Comparison of ENCODE assay signal across 22 cellular contexts in the genomic region with DNA sequence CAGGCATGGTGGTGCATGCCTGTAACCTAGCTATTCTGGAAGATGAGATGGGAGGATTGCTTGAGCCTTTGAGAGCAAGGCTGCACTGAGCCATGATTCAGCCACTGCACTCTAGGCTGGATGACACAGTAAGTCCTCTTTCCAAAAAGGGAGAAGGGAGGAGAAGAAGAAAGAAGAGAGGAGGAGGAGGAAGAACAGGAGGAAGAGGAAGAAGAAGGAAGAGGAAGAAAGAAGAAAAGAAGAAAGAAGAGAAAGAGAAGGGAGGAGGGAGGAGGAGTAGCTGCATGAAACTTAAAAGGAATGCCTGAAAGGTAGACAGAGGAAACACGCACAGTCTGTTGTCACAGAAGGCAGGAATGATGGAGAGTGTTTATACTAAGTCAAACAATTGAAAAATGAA.
"Had no signal": no experiment of that assay in that cellular context is flagged by ENCODE, and none has a peak within 500 bp of the region (broad histone marks: within the 10 kb centered on the region; RNA-seq: fewer than 3 reads in every experiment).

No MANE protein-coding gene starts in this region.

- ATAC-seq: left colon; left ventricle myocardium superior; stimulated activated naive B cell treated with anti-CD40 and anti-IgM and Interleukin-4, amounts not matched to agents 10 μg/mL and 1 μg/mL and 100 μg/mL, for 72 hours; stimulated activated naive CD8-positive, alpha-beta T cell treated with anti-CD3 and anti-CD28 coated beads, Interleukin-15, amount 100 ng/mL, for 72 hours had no signal

- H3K27me3 ChIP-seq: dorsolateral prefrontal cortex, hepatocyte, ovary, right atrium auricular region, sigmoid colon, testis, tibial nerve had no signal

- DNase-seq: cortex of kidney; dorsolateral prefrontal cortex; effector CD8-positive, alpha-beta T cell; foreskin melanocyte; head of caudate nucleus; left colon; left ventricle myocardium superior; mesenchymal stem cell; midbrain; nucleus accumbens; ovary; sigmoid colon; stimulated activated CD4-positive, alpha-beta T cell treated with anti-CD3 and anti-CD28 coated beads, Interleukin-2, amount 100 ng/mL, for 24 hours; stimulated activated CD4-positive, alpha-beta T cell treated with anti-CD3 and anti-CD28 coated beads, Interleukin-4, amount 100 ng/mL, for 4 hours; stimulated activated naive B cell treated with anti-CD40 and anti-IgM and Interleukin-4, amounts not matched to agents 10 μg/mL and 1 μg/mL and 100 μg/mL, for 72 hours; stimulated activated naive CD8-positive, alpha-beta T cell treated with anti-CD3 and anti-CD28 coated beads, Interleukin-15, amount 100 ng/mL, for 72 hours; testis had no signal

- H3K9me3 ChIP-seq: ovary, right atrium auricular region, sigmoid colon, testis, tibial nerve had no signal

- H3K27ac ChIP-seq: dorsolateral prefrontal cortex, hepatocyte, ovary, right atrium auricular region, sigmoid colon, skin epidermis, testis, tibial nerve had no signal

- H3K36me3 ChIP-seq: ovary, right atrium auricular region, sigmoid colon, tibial nerve had no signal

- H3K9me3 Mint-ChIP-seq: stimulated activated naive B cell treated with anti-CD40 and anti-IgM and Interleukin-4, amounts not matched to agents 10 μg/mL and 1 μg/mL and 100 μg/mL, for 72 hours; stimulated activated naive CD8-positive, alpha-beta T cell treated with anti-CD3 and anti-CD28 coated beads, Interleukin-15, amount 100 ng/mL, for 72 hours had no signal

- H3K27ac Mint-ChIP-seq: stimulated activated naive B cell treated with anti-CD40 and anti-IgM and Interleukin-4, amounts not matched to agents 10 μg/mL and 1 μg/mL and 100 μg/mL, for 72 hours; stimulated activated naive CD8-positive, alpha-beta T cell treated with anti-CD3 and anti-CD28 coated beads, Interleukin-15, amount 100 ng/mL, for 72 hours had no signal

- H3K4me3 ChIP-seq: dorsolateral prefrontal cortex, hepatocyte, lung, ovary, right atrium auricular region, sigmoid colon, skin epidermis, testis, tibial nerve had no signal

- H3K27me3 Mint-ChIP-seq: stimulated activated naive B cell treated with anti-CD40 and anti-IgM and Interleukin-4, amounts not matched to agents 10 μg/mL and 1 μg/mL and 100 μg/mL, for 72 hours; stimulated activated naive CD8-positive, alpha-beta T cell treated with anti-CD3 and anti-CD28 coated beads, Interleukin-15, amount 100 ng/mL, for 72 hours had no signal

- H3K4me2 ChIP-seq: hepatocyte had no signal

- H2AFZ ChIP-seq: hepatocyte had no signal

- H3K4me3 Mint-ChIP-seq: stimulated activated naive B cell treated with anti-CD40 and anti-IgM and Interleukin-4, amounts not matched to agents 10 μg/mL and 1 μg/mL and 100 μg/mL, for 72 hours; stimulated activated naive CD8-positive, alpha-beta T cell treated with anti-CD3 and anti-CD28 coated beads, Interleukin-15, amount 100 ng/mL, for 72 hours had no signal
